In the genomic region with DNA sequence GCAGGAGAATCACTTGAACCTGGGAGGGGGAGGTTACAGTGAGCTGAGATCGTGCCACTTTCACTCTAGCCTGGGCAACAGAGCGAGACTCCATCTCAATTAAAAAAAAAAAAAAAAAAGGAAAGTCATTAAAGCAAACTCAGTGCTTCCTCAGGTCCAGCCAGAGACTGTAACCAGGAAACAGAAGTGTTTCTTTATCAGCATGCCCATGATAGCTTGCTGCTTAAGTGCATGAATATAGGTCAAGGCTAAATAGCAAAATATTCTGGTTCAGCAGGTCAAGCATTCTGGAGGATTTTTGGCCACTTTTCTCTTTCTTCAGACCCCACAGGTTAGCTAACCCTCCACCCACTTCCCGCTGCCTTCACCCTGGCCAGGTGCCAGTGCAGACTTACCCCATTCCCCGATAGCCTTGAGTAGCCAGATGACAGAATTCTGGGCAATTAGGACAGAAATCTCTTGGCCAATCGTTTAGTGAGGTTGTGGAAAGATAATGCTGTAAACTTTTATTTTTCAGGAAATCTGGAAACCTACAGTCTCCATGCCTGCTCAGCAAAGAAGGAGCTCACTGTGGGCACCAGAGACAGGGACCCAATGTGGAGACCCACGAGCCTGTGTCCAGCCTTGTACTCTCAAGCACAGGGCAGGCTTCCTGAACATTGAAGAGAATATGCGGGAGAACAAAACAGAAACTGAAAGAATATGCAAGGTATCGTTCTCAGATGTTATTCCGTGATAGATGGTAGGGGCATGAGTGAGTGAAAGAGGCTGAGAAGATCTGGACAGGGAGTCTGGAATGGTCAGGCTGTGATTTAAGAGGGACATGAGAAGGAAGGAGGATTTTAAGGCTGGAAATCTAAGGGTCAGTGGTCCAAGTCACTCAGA, we compare ENCODE assay signal across 10 cellular contexts. TPM values are rescaled to one million over a fixed set of nuclear protein-coding genes. Genes with fewer than 3 reads are reported as not detected.
DNase-seq lines count a peak whose midpoint lies in the region; ATAC-seq and TF ChIP-seq lines count a peak whose summit lies in the region.
"Had no signal": no experiment of that assay in that cellular context is flagged by ENCODE, and none has a peak within 500 bp of the region (broad histone marks: within the 10 kb centered on the region; RNA-seq: fewer than 3 reads in every experiment).

No MANE protein-coding gene starts in this region.

- DNase-seq in GM12864 (ENCODE audit: low read depth) (no peak), HFFc6 (no peak), RPMI7951 (ENCODE audit: low read depth) (peak; percentile 61), lung (ENCODE audit: low spot score) (no peak), hippocampal formation (lab: John Stamatoyannopoulos, UW) (no peak), GM20000 (ENCODE audit: low spot score) (no peak), NCI-H128 (lab: John Stamatoyannopoulos, UW; ENCODE audit: unreplicated experiment) (no peak)
- no peak for DNase-seq in activated CD8-positive, alpha-beta T cell treated with anti-CD3 and anti-CD28 coated beads, Interleukin-2, amount 10 ng/mL, durations not matched to agents 7 days and 5 days
- DNase-seq: effector CD8-positive, alpha-beta T cell had no signal

- no peak overlapping the region; the same call in 1 of the 2 replicates for H3K27ac Mint-ChIP-seq in HFFc6
- no peak overlapping the region for H3K27ac Mint-ChIP-seq in activated CD8-positive, alpha-beta T cell treated with anti-CD3 and anti-CD28 coated beads, Interleukin-2, amount 10 ng/mL, durations not matched to agents 7 days and 5 days

- H3K36me3 ChIP-seq in lung (ENCODE audit: control insufficient read depth in 2 of 2, insufficient read depth in 2 of 2, low read length in 2 of 2) = no peaks in the 10 kb centered on the region

- H3K4me1 Mint-ChIP-seq in HFFc6 (ENCODE audit: low read depth) = peaks cover 8% of the 10 kb centered on the region
- H3K4me1 Mint-ChIP-seq in activated CD8-positive, alpha-beta T cell treated with anti-CD3 and anti-CD28 coated beads, Interleukin-2, amount 10 ng/mL, durations not matched to agents 7 days and 5 days (ENCODE audit: low read depth) = peaks cover 4% of the 10 kb centered on the region

- no peak overlapping the region for H3K27ac ChIP-seq in lung (ENCODE audit: low read depth in 1 of 2, low read length in 1 of 2)

- H3K9me3 ChIP-seq in lung (ENCODE audit: control insufficient read depth in 2 of 2, insufficient read depth in 1 of 2, low read length in 1 of 2) = no peaks in the 10 kb centered on the region

- no peaks in the 10 kb centered on the region for H3K36me3 Mint-ChIP-seq in HFFc6 (ENCODE audit: low read depth)
- no peaks in the 10 kb centered on the region for H3K36me3 Mint-ChIP-seq in activated CD8-positive, alpha-beta T cell treated with anti-CD3 and anti-CD28 coated beads, Interleukin-2, amount 10 ng/mL, durations not matched to agents 7 days and 5 days (ENCODE audit: low read depth)

- 19 to 21% methylated on average over 9 of the region's 9 CpGs for WGBS in lung, 2 donors

- peak overlapping the region; percentile 80 for H3K4me3 Mint-ChIP-seq in HFFc6
- H3K4me3 Mint-ChIP-seq in activated CD8-positive, alpha-beta T cell treated with anti-CD3 and anti-CD28 coated beads, Interleukin-2, amount 10 ng/mL, durations not matched to agents 7 days and 5 days = no peak overlapping the region

- peak; percentile 65 for ATAC-seq in lung (ENCODE audit: insufficient read depth, low FRiP score)
- no peak for ATAC-seq in activated CD8-positive, alpha-beta T cell treated with anti-CD3 and anti-CD28 coated beads, Interleukin-2, amount 10 ng/mL, durations not matched to agents 7 days and 5 days

- CTCF ChIA-PET in activated CD8-positive, alpha-beta T cell treated with anti-CD3 and anti-CD28 coated beads, Interleukin-2, amount 10 ng/mL, durations not matched to agents 7 days and 5 days (lab: Charles Lee) = interaction anchor here (4.5 kb wide), 1 partner anchor 8 kb away, joined by 19 read pairs; no protein-coding TSS in a partner anchor

- POLR2A ChIA-PET in activated CD8-positive, alpha-beta T cell treated with anti-CD3 and anti-CD28 coated beads, Interleukin-2, amount 10 ng/mL, durations not matched to agents 7 days and 5 days (lab: Charles Lee) = no interaction called here

- no peaks in the 10 kb centered on the region for H3K4me1 ChIP-seq in lung (ENCODE audit: control insufficient read depth in 2 of 2, insufficient read depth in 2 of 2, low read length in 2 of 2)

- H3K27me3 ChIP-seq in lung (ENCODE audit: control insufficient read depth, insufficient read depth) = no peaks in the 10 kb centered on the region

- H3K4me3 ChIP-seq in GM12864 (ENCODE audit: low read depth, low read length) (peak overlapping the region; percentile 36), lung (peak overlapping the region; percentile 3)

- H3K9me3 Mint-ChIP-seq in HFFc6 = no peaks in the 10 kb centered on the region
- no peaks in the 10 kb centered on the region for H3K9me3 Mint-ChIP-seq in activated CD8-positive, alpha-beta T cell treated with anti-CD3 and anti-CD28 coated beads, Interleukin-2, amount 10 ng/mL, durations not matched to agents 7 days and 5 days (ENCODE audit: insufficient read depth)

- H3K27me3 Mint-ChIP-seq in HFFc6 (ENCODE audit: insufficient read depth) = peaks cover 15% of the 10 kb centered on the region
- H3K27me3 Mint-ChIP-seq in activated CD8-positive, alpha-beta T cell treated with anti-CD3 and anti-CD28 coated beads, Interleukin-2, amount 10 ng/mL, durations not matched to agents 7 days and 5 days (ENCODE audit: low read depth) = peaks cover 43% of the 10 kb centered on the region

- TF ChIP-seq CTCF in GM12864 (IDR thresholded peaks at IDR 0.05; ENCODE audit: low read depth, low read length, missing control alignments) (no peak), HFFc6 (IDR thresholded peaks at IDR 0.05) (no peak), lung (IDR thresholded peaks at IDR 0.05; ENCODE audit: control extremely low read depth, extremely low read depth) (no peak), GM20000 (IDR thresholded peaks at IDR 0.05; ENCODE audit: extremely low read depth, missing control alignments) (no peak)

RNA-seq across cellular contexts. Expression of gene UGT3A2, which starts 4.2 kb away (rescaled TPM):
- not detected for total RNA-seq in HFFc6 (2021; fragmentation: NEBNext Ultra II Directional; extraction: Animal tissue kit (Norgen Biotek cat#: 25700))
- total RNA-seq in RPMI7951 (2014; rRNA removed; shearing (Covaris generic)) = 0.39 TPM in 1 of 2 replicates, not detected in the other
- total RNA-seq in lung = under 1 TPM in 1 of 2 donors, not detected in 1; 0.12 TPM
- under 1 TPM in 1 of 2 donors, not detected in 1; 0.05 TPM for polyA plus RNA-seq in lung
- not detected for total RNA-seq in activated CD8-positive, alpha-beta T cell treated with anti-CD3 and anti-CD28 coated beads, Interleukin-2, amount 10 ng/mL, durations not matched to agents 7 days and 5 days
- total RNA-seq: pulmonary artery endothelial cell had no signal
